8 cellular contexts compared by ENCODE assay signal in genomic region chr9:35829084-35829763, GRCh38. TPM values are rescaled to one million over a fixed set of nuclear protein-coding genes. Genes with fewer than 3 reads are reported as not detected.
DNase-seq lines count a peak whose midpoint lies in the region; ATAC-seq and TF ChIP-seq lines count a peak whose summit lies in the region.

A gene with protein sequence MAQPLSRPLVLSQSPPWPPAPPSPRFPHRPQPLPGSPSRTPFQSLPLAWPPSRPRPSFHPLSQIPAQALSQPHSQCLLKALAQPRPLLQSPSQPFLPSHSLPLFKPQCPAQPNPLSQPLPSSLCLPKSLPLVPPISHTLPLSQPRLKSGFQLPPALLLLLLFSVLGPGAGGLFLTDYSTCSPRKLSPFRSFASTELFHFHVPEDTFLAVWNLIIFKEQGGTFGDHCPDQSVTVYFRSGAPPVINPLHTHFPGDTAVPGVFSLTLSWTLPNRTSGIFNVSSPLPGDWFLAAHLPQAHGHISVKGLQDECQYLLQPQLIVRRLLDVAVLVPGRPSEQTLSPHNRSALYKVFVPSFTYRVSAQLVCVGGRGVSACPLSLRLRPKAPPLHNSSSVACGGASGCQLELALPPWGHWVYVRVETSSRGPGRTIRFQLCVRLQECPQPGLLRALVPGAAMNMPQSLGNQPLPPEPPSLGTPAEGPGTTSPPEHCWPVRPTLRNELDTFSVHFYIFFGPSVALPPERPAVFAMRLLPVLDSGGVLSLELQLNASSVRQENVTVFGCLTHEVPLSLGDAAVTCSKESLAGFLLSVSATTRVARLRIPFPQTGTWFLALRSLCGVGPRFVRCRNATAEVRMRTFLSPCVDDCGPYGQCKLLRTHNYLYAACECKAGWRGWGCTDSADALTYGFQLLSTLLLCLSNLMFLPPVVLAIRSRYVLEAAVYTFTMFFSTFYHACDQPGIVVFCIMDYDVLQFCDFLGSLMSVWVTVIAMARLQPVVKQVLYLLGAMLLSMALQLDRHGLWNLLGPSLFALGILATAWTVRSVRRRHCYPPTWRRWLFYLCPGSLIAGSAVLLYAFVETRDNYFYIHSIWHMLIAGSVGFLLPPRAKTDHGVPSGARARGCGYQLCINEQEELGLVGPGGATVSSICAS (plus strand): TSS chr9:35829228. CDS start chr9:35829448, 220 bp downstream.

- peak within 1 kb of the TSS; percentile 67 for H3K27ac Mint-ChIP-seq in dendritic cell treated with granulocyte-macrophage colony-stimulating factor and Interleukin-4, amounts not matched to agents 40 ng/mL and 50 ng/mL, for 4 days

- peaks cover 54% of the 10 kb centered on the region for H3K27me3 Mint-ChIP-seq in dendritic cell treated with granulocyte-macrophage colony-stimulating factor and Interleukin-4, amounts not matched to agents 40 ng/mL and 50 ng/mL, for 4 days

- H3K27me3 ChIP-seq in liver (ENCODE audit: control insufficient read depth in 4 of 4, insufficient read depth in 4 of 4, low read length in 3 of 4): no peaks in the 10 kb centered on the region

- peak within 1 kb of the TSS; percentile 87 for H3K4me3 Mint-ChIP-seq in dendritic cell treated with granulocyte-macrophage colony-stimulating factor and Interleukin-4, amounts not matched to agents 40 ng/mL and 50 ng/mL, for 4 days

- intact Hi-C loops in dendritic cell treated with granulocyte-macrophage colony-stimulating factor and Interleukin-4, amounts not matched to agents 40 ng/mL and 50 ng/mL, for 4 days (cut with micrococcal nuclease): loop anchor here (2.0 kb wide), 1 partner anchor 16 kb away; no protein-coding TSS in a partner anchor

- H3K4me3 ChIP-seq in AG10803 (ENCODE audit: low read length) (peak within 1 kb of the TSS; percentile 73), liver (ENCODE audit: low read depth in 1 of 3, low read length in 3 of 3) (peak within 1 kb of the TSS; percentile 78)

- no peaks in the 10 kb centered on the region for H3K36me3 ChIP-seq in liver (ENCODE audit: control insufficient read depth in 4 of 4, insufficient read depth in 3 of 4, low read depth in 1 of 4, low read length in 3 of 4)

- no peaks in the 10 kb centered on the region for H3K9me3 ChIP-seq in liver (ENCODE audit: control insufficient read depth in 4 of 4, low read length in 3 of 4)

- DNase-seq in AG10803 (ENCODE audit: low read depth) (peak; percentile 90), NCI-H526 (lab: John Stamatoyannopoulos, UW) (peak; percentile 85 to 97)
- peak; percentile 96 for DNase-seq in activated CD4-positive, alpha-beta T cell treated with anti-CD3 and anti-CD28 coated beads, Interleukin-2, amount 50 U/mL, for 1 hour
- peak; percentile 90 to 94 for DNase-seq in stimulated activated CD4-positive, alpha-beta T cell treated with anti-CD3 and anti-CD28 coated beads, Interleukin-2, amount 100 ng/mL, for 48 hours

- no peak for TF ChIP-seq CTCF in AG10803 (conservative IDR thresholded peaks at IDR 0.05; ENCODE audit: low read length)
- TF ChIP-seq CTCF in liver (IDR thresholded peaks at IDR 0.05; ENCODE audit: low read depth, low read length, missing input control): no peak

- peak within 1 kb of the TSS; percentile 62 to 84 for H3K27ac ChIP-seq in liver (ENCODE audit: low read depth in 1 of 2, low read length in 2 of 2)

- ATAC-seq in GM19324 (IDR thresholded peaks at IDR 0.05; ENCODE audit: low FRiP score, unreplicated experiment): peak; percentile 78
- ATAC-seq in HG03457 (IDR thresholded peaks at IDR 0.05; ENCODE audit: unreplicated experiment): peak; percentile 53

- H3K9me3 Mint-ChIP-seq in dendritic cell treated with granulocyte-macrophage colony-stimulating factor and Interleukin-4, amounts not matched to agents 40 ng/mL and 50 ng/mL, for 4 days: no peaks in the 10 kb centered on the region

- 2% methylated on average over 53 of the region's 53 CpGs for WGBS in liver

- peaks cover 5 to 25% (median 14%) of the 10 kb centered on the region in 4 donors for H3K4me1 ChIP-seq in liver (ENCODE audit: control insufficient read depth in 4 of 4, insufficient read depth in 4 of 4, low read length in 3 of 4)

- H3K4me1 Mint-ChIP-seq in dendritic cell treated with granulocyte-macrophage colony-stimulating factor and Interleukin-4, amounts not matched to agents 40 ng/mL and 50 ng/mL, for 4 days (ENCODE audit: low read depth): peaks cover 73% of the 10 kb centered on the region

- TF ChIP-seq RAD21 in liver (IDR thresholded peaks at IDR 0.05): no peak

- H3K9ac ChIP-seq in liver (ENCODE audit: low read depth in 1 of 2, low read length in 2 of 2): peak within 1 kb of the TSS; percentile 69 to 82

- peaks cover 7% of the 10 kb centered on the region for H3K36me3 Mint-ChIP-seq in dendritic cell treated with granulocyte-macrophage colony-stimulating factor and Interleukin-4, amounts not matched to agents 40 ng/mL and 50 ng/mL, for 4 days (ENCODE audit: low read depth)

TF ChIP-seq in liver, 16 proteins besides CTCF, POLR2A, EP300 and RAD21:
- TF ChIP-seq JUND (IDR thresholded peaks at IDR 0.05) (no peak), RXRA (IDR thresholded peaks at IDR 0.05) (no peak), HNF4A (conservative IDR thresholded peaks at IDR 0.05) (peak in 1 of 2 donors; percentile 6), ATF3 (IDR thresholded peaks at IDR 0.05) (no peak), SP1 (IDR thresholded peaks at IDR 0.05) (peak; percentile 10), YY1 (IDR thresholded peaks at IDR 0.05) (no peak), FOXA2 (IDR thresholded peaks at IDR 0.05) (no peak), EGR1 (IDR thresholded peaks at IDR 0.05; ENCODE audit: low read depth in 2 of 2) (peak in 1 of 2 donors; percentile 33), NR2F2 (IDR thresholded peaks at IDR 0.05) (no peak)
- TF ChIP-seq, protein P1, sequence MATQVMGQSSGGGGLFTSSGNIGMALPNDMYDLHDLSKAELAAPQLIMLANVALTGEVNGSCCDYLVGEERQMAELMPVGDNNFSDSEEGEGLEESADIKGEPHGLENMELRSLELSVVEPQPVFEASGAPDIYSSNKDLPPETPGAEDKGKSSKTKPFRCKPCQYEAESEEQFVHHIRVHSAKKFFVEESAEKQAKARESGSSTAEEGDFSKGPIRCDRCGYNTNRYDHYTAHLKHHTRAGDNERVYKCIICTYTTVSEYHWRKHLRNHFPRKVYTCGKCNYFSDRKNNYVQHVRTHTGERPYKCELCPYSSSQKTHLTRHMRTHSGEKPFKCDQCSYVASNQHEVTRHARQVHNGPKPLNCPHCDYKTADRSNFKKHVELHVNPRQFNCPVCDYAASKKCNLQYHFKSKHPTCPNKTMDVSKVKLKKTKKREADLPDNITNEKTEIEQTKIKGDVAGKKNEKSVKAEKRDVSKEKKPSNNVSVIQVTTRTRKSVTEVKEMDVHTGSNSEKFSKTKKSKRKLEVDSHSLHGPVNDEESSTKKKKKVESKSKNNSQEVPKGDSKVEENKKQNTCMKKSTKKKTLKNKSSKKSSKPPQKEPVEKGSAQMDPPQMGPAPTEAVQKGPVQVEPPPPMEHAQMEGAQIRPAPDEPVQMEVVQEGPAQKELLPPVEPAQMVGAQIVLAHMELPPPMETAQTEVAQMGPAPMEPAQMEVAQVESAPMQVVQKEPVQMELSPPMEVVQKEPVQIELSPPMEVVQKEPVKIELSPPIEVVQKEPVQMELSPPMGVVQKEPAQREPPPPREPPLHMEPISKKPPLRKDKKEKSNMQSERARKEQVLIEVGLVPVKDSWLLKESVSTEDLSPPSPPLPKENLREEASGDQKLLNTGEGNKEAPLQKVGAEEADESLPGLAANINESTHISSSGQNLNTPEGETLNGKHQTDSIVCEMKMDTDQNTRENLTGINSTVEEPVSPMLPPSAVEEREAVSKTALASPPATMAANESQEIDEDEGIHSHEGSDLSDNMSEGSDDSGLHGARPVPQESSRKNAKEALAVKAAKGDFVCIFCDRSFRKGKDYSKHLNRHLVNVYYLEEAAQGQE (IDR thresholded peaks at IDR 0.05): no peak

RNA-seq across cellular contexts. Expression of the gene that starts here (rescaled TPM):
- total RNA-seq in liver: 1 to 10 TPM; 3.1 to 5.4 TPM
- polyA plus RNA-seq in liver: 1 to 10 TPM; 1.1 to 2.3 TPM

Comparison
In these comparisons a context has a peak if more than half of its experiments do, and no peak if none do; other contexts are left out.
1. Peak in every context shown above with its lines: DNase-seq, ATAC-seq, H3K4me3 ChIP-seq and H3K27ac ChIP-seq.